ENCODE assay signal across 8 cellular contexts in genomic region chr12:64459388-64460024, GRCh38. TPM values are rescaled to one million over a fixed set of nuclear protein-coding genes. Genes with fewer than 3 reads are reported as not detected.
DNase-seq lines count a peak whose midpoint lies in the region; ATAC-seq and TF ChIP-seq lines count a peak whose summit lies in the region.

No MANE protein-coding gene starts in this region.

- no peaks in the 10 kb centered on the region for H3K9me2 ChIP-seq in DOHH2 (replicated peaks; ENCODE audit: control insufficient read depth, low read length)

- no peak overlapping the region for H3K27ac ChIP-seq in DOHH2 (ENCODE audit: low read depth, low read length)
- H3K27ac ChIP-seq in left lung: peak overlapping the region; percentile 16 to 65

- no peaks in the 10 kb centered on the region for H3K27me3 ChIP-seq in DOHH2 (ENCODE audit: control insufficient read depth, low read length)
- H3K27me3 ChIP-seq in left lung: no peaks in the 10 kb centered on the region

- H3K4me3 ChIP-seq in DOHH2 (ENCODE audit: low read length) (peak overlapping the region; percentile 47), left lung (peak overlapping the region in 1 of 2 donors; percentile 28)

- POLR2A ChIA-PET in activated CD4-positive, alpha-beta memory T cell treated with anti-CD3 and anti-CD28 coated beads, Interleukin-2, amount 10 ng/mL, durations not matched to agents 7 days and 5 days (lab: Charles Lee): interaction anchor here (0.6 to 1.5 kb wide), 4 partner anchors 9 to 247 kb away, joined by 3 to 8 read pairs (median 4); no protein-coding TSS in a partner anchor

- peaks cover 71% of the 10 kb centered on the region for H3K79me2 ChIP-seq in DOHH2 (ENCODE audit: control insufficient read depth, low read length)

- H3K4me3 Mint-ChIP-seq in activated CD4-positive, alpha-beta memory T cell treated with anti-CD3 and anti-CD28 coated beads, Interleukin-2, amount 10 ng/mL, durations not matched to agents 7 days and 5 days: peak overlapping the region; percentile 74

- H3K9me3 Mint-ChIP-seq in activated CD4-positive, alpha-beta memory T cell treated with anti-CD3 and anti-CD28 coated beads, Interleukin-2, amount 10 ng/mL, durations not matched to agents 7 days and 5 days: no peaks in the 10 kb centered on the region

- CTCF ChIA-PET in activated CD4-positive, alpha-beta memory T cell treated with anti-CD3 and anti-CD28 coated beads, Interleukin-2, amount 10 ng/mL, durations not matched to agents 7 days and 5 days (lab: Charles Lee): interaction anchor here (1.1 kb wide), 1 partner anchor 186 kb away, joined by 3 read pairs; no protein-coding TSS in a partner anchor

- intact Hi-C loops in left lung (cut with DNase I): no loop called here

- no peaks in the 10 kb centered on the region for H3K27me3 Mint-ChIP-seq in activated CD4-positive, alpha-beta memory T cell treated with anti-CD3 and anti-CD28 coated beads, Interleukin-2, amount 10 ng/mL, durations not matched to agents 7 days and 5 days

- 0 out of 2 replicates have a peak, but pooled peaks cover 4% of the 10 kb centered on the region for H4K20me1 ChIP-seq in DOHH2 (ENCODE audit: control insufficient read depth, insufficient read depth, low read depth, low read length)

- H3K36me3 ChIP-seq in DOHH2 (ENCODE audit: control insufficient read depth, low read length) (peaks cover 69% of the 10 kb centered on the region), left lung (peaks cover 0 to 37% of the 10 kb centered on the region in 2 donors)

- TF ChIP-seq CTCF in DOHH2 (IDR thresholded peaks at IDR 0.05; ENCODE audit: low read depth, low read length, poor library complexity, severe bottlenecking): no peak
- TF ChIP-seq CTCF in left lung (IDR thresholded peaks at IDR 0.05): no peak

- peak overlapping the region; percentile 65 for H3K4me2 ChIP-seq in DOHH2 (ENCODE audit: low read length)

- peaks cover 46% of the 10 kb centered on the region for H3K36me3 Mint-ChIP-seq in activated CD4-positive, alpha-beta memory T cell treated with anti-CD3 and anti-CD28 coated beads, Interleukin-2, amount 10 ng/mL, durations not matched to agents 7 days and 5 days (ENCODE audit: low read depth)

- peak; percentile 59 for ATAC-seq in HG02678 (IDR thresholded peaks at IDR 0.05; ENCODE audit: unreplicated experiment)
- peak; percentile 68 for ATAC-seq in left lung
- ATAC-seq in HG03139 (IDR thresholded peaks at IDR 0.05; ENCODE audit: unreplicated experiment): no peak

- DNase-seq in activated CD4-positive, alpha-beta memory T cell treated with anti-CD3 and anti-CD28 coated beads, Interleukin-2, amount 10 ng/mL, durations not matched to agents 7 days and 5 days: no peak
- no peak for DNase-seq in left lung
- DNase-seq in NCI-H526 treated with DMSO at 0.1 percent for 48 hours (lab: John Stamatoyannopoulos, UW): no peak
- DNase-seq in 8988T: no peak
- DNase-seq in mucosa of gallbladder (ENCODE audit: low spot score): no peak

- H3F3A ChIP-seq in DOHH2 (ENCODE audit: control insufficient read depth, insufficient read depth): peaks cover 5% of the 10 kb centered on the region; the same call in 1 of the 2 replicates

- H3K4me1 Mint-ChIP-seq in activated CD4-positive, alpha-beta memory T cell treated with anti-CD3 and anti-CD28 coated beads, Interleukin-2, amount 10 ng/mL, durations not matched to agents 7 days and 5 days: peaks cover 44% of the 10 kb centered on the region

- peak overlapping the region; percentile 91 for H3K27ac Mint-ChIP-seq in activated CD4-positive, alpha-beta memory T cell treated with anti-CD3 and anti-CD28 coated beads, Interleukin-2, amount 10 ng/mL, durations not matched to agents 7 days and 5 days

- H3K4me1 ChIP-seq in DOHH2 (ENCODE audit: control insufficient read depth, low read length): peaks cover 34% of the 10 kb centered on the region
- peaks cover 6 to 46% of the 10 kb centered on the region in 2 donors for H3K4me1 ChIP-seq in left lung

- H3K9me3 ChIP-seq in DOHH2 (ENCODE audit: control insufficient read depth, insufficient read depth, low read length) (no peaks in the 10 kb centered on the region), left lung (no peaks in the 10 kb centered on the region)

RNA-seq across cellular contexts. Expression of gene TBK1, which starts 7.6 kb away (rescaled TPM):
- 10 to 100 TPM; 34.1 to 36.0 TPM for total RNA-seq in activated CD4-positive, alpha-beta memory T cell treated with anti-CD3 and anti-CD28 coated beads, Interleukin-2, amount 10 ng/mL, durations not matched to agents 7 days and 5 days
- total RNA-seq in left lung (10 to 100 TPM; 17.8 to 28.4 TPM), mucosa of gallbladder (23.6 TPM)

RNA-seq across cellular contexts. Expression of gene XPOT, which starts 55.3 kb away (rescaled TPM):
- total RNA-seq in activated CD4-positive, alpha-beta memory T cell treated with anti-CD3 and anti-CD28 coated beads, Interleukin-2, amount 10 ng/mL, durations not matched to agents 7 days and 5 days: 100 to 1,000 TPM; 119 to 122 TPM
- total RNA-seq in left lung (10 to 100 TPM; 56.9 to 98.2 TPM), mucosa of gallbladder (32.8 TPM)
